In genomic region chr17:68435876-68436842, GRCh38 we compare ENCODE assay signal across 8 cellular contexts. TPM values are rescaled to one million over a fixed set of nuclear protein-coding genes. Genes with fewer than 3 reads are reported as not detected.
DNase-seq lines count a peak whose midpoint lies in the region; ATAC-seq and TF ChIP-seq lines count a peak whose summit lies in the region.

No MANE protein-coding gene starts in this region.

- H3K27me3 ChIP-seq in A673 (replicated peaks; ENCODE audit: insufficient read depth, low read depth, low read length, poor library complexity) (no peaks in the 10 kb centered on the region), esophagus squamous epithelium (no peaks in the 10 kb centered on the region)

- H3K9me3 Mint-ChIP-seq in natural killer cell treated with Interleukin-12 subunit alpha and Interleukin-12 subunit beta and Interleukin-15 and Interleukin-18, amount 100 ng/mL, for 72 hours: no peaks in the 10 kb centered on the region
- no peaks in the 10 kb centered on the region for H3K9me3 Mint-ChIP-seq in stimulated activated naive CD8-positive, alpha-beta T cell treated with anti-CD3 and anti-CD28 coated beads, Interleukin-15, Interleukin-2, amounts not matched to agents 100 ng/mL and 50 ng/mL, for 24 hours

- H3K27ac ChIP-seq in A673 (ENCODE audit: low read depth, low read length, poor library complexity, severe bottlenecking) (no peak overlapping the region), KOPT-K1 (ENCODE audit: low read depth, low read length, poor library complexity, severe bottlenecking) (peak overlapping the region; percentile 75), esophagus squamous epithelium (peak overlapping the region in 2 of 4 donors; percentile 19 to 53)

- CTCF ChIA-PET in A673 (lab: Charles Lee): interaction anchor here (0.6 to 1.4 kb wide), 3 partner anchors 21 to 173 kb away, joined by 3 to 8 read pairs (median 3); partner anchors contain the start of gene WIPI1

- whole genome bisulfite sequencing in esophagus squamous epithelium, 2 donors: 72 to 73% methylated on average over 12 of the region's 20 CpGs

- TF ChIP-seq CTCF in A673 (conservative IDR thresholded peaks at IDR 0.05; ENCODE audit: low read depth, low read length): peak; percentile 93
- TF ChIP-seq CTCF in esophagus squamous epithelium (IDR thresholded peaks at IDR 0.05): peak; percentile 60 to 94 (median 93)

- DNase-seq in A673 (ENCODE audit: low spot score): peak; percentile 80
- peak; percentile 91 for DNase-seq in OCI-M1 (lab: John Stamatoyannopoulos, UW)
- DNase-seq in activated T-cell treated with anti-CD3 and anti-CD28 coated beads for 24 hours (ENCODE audit: low read depth): peak; percentile 79
- DNase-seq in esophagus squamous epithelium (lab: John Stamatoyannopoulos, UW): no peak
- peak; percentile 73 for DNase-seq in natural killer cell treated with Interleukin-12 subunit alpha and Interleukin-12 subunit beta and Interleukin-15 and Interleukin-18, amount 100 ng/mL, for 72 hours (ENCODE audit: low spot score)

- POLR2A ChIA-PET in A673 (lab: Charles Lee; ENCODE audit: low non-redundant PET): no interaction called here

- peak overlapping the region; percentile 84 for H3K4me3 Mint-ChIP-seq in natural killer cell treated with Interleukin-12 subunit alpha and Interleukin-12 subunit beta and Interleukin-15 and Interleukin-18, amount 100 ng/mL, for 72 hours
- H3K4me3 Mint-ChIP-seq in stimulated activated naive CD8-positive, alpha-beta T cell treated with anti-CD3 and anti-CD28 coated beads, Interleukin-15, Interleukin-2, amounts not matched to agents 100 ng/mL and 50 ng/mL, for 24 hours: peak overlapping the region; percentile 62

- peaks cover 11% of the 10 kb centered on the region for H3K36me3 Mint-ChIP-seq in natural killer cell treated with Interleukin-12 subunit alpha and Interleukin-12 subunit beta and Interleukin-15 and Interleukin-18, amount 100 ng/mL, for 72 hours
- H3K36me3 Mint-ChIP-seq in stimulated activated naive CD8-positive, alpha-beta T cell treated with anti-CD3 and anti-CD28 coated beads, Interleukin-15, Interleukin-2, amounts not matched to agents 100 ng/mL and 50 ng/mL, for 24 hours (ENCODE audit: low read depth): peaks cover 3% of the 10 kb centered on the region

- no TSS peak for BruUV-seq in A673 (replicated peaks; lab: Mats Ljungman, UMichigan)

- peak overlapping the region; percentile 90 to 97 for H3K27ac Mint-ChIP-seq in natural killer cell treated with Interleukin-12 subunit alpha and Interleukin-12 subunit beta and Interleukin-15 and Interleukin-18, amount 100 ng/mL, for 72 hours
- peak overlapping the region; percentile 94 for H3K27ac Mint-ChIP-seq in stimulated activated naive CD8-positive, alpha-beta T cell treated with anti-CD3 and anti-CD28 coated beads, Interleukin-15, Interleukin-2, amounts not matched to agents 100 ng/mL and 50 ng/mL, for 24 hours

- no peaks in the 10 kb centered on the region for H3K36me3 ChIP-seq in A673 (ENCODE audit: insufficient read depth, low read length, poor library complexity, severe bottlenecking)
- H3K36me3 ChIP-seq in KOPT-K1 (ENCODE audit: insufficient read depth, low read length): no peaks in the 10 kb centered on the region
- H3K36me3 ChIP-seq in esophagus squamous epithelium: peaks cover 1 to 47% (median 4%) of the 10 kb centered on the region in 3 donors

- H3K4me3 ChIP-seq in A673 (ENCODE audit: low read depth, low read length, poor library complexity, severe bottlenecking): no peak overlapping the region
- H3K4me3 ChIP-seq in esophagus squamous epithelium: no peak overlapping the region

- no peaks in the 10 kb centered on the region for H3K27me3 Mint-ChIP-seq in natural killer cell treated with Interleukin-12 subunit alpha and Interleukin-12 subunit beta and Interleukin-15 and Interleukin-18, amount 100 ng/mL, for 72 hours
- H3K27me3 Mint-ChIP-seq in stimulated activated naive CD8-positive, alpha-beta T cell treated with anti-CD3 and anti-CD28 coated beads, Interleukin-15, Interleukin-2, amounts not matched to agents 100 ng/mL and 50 ng/mL, for 24 hours: no peaks in the 10 kb centered on the region

- H3K4me1 Mint-ChIP-seq in natural killer cell treated with Interleukin-12 subunit alpha and Interleukin-12 subunit beta and Interleukin-15 and Interleukin-18, amount 100 ng/mL, for 72 hours (ENCODE audit: low read depth in 2 of 2): peaks cover 43 to 52% of the 10 kb centered on the region in 2 donors
- H3K4me1 Mint-ChIP-seq in stimulated activated naive CD8-positive, alpha-beta T cell treated with anti-CD3 and anti-CD28 coated beads, Interleukin-15, Interleukin-2, amounts not matched to agents 100 ng/mL and 50 ng/mL, for 24 hours (ENCODE audit: low read depth): peaks cover 61% of the 10 kb centered on the region

- no peak for TF ChIP-seq POLR2A in esophagus squamous epithelium (IDR thresholded peaks at IDR 0.05)

- H3K4me1 ChIP-seq in A673 (ENCODE audit: insufficient read depth, low read length, poor library complexity, severe bottlenecking) (no peaks in the 10 kb centered on the region), esophagus squamous epithelium (peaks cover 13 to 38% (median 14%) of the 10 kb centered on the region in 3 donors)

- ATAC-seq in GM18868 (IDR thresholded peaks at IDR 0.05; ENCODE audit: unreplicated experiment): peak; percentile 47
- peak; percentile 74 to 76 for ATAC-seq in natural killer cell treated with Interleukin-12 subunit alpha and Interleukin-12 subunit beta and Interleukin-15 and Interleukin-18, amount 100 ng/mL, for 72 hours

- H3K9me3 ChIP-seq in A673 (ENCODE audit: low read depth, low read length, poor library complexity, severe bottlenecking) (no peaks in the 10 kb centered on the region), KOPT-K1 (ENCODE audit: insufficient read depth, low read length, poor library complexity, severe bottlenecking) (no peaks in the 10 kb centered on the region), esophagus squamous epithelium (no peaks in the 10 kb centered on the region)

- intact Hi-C loops in A673 (cut with micrococcal nuclease; ENCODE audit: unreplicated experiment) (loop anchor here (2.0 to 5.0 kb wide), 2 partner anchors 84 to 173 kb away; no protein-coding TSS in a partner anchor), esophagus squamous epithelium (cut with DNase I) (no loop called here)

RNA-seq across cellular contexts. Expression of gene WIPI1, which starts 21.1 kb away (rescaled TPM):
- total RNA-seq in A673 (2021): 0.43 and 1.2 TPM in 2 replicates
- total RNA-seq in esophagus squamous epithelium: 10 to 100 TPM; 23.0 to 32.2 (median 25.5) TPM
- total RNA-seq in natural killer cell treated with Interleukin-12 subunit alpha and Interleukin-12 subunit beta and Interleukin-15 and Interleukin-18, amount 100 ng/mL, for 72 hours: 10 to 100 TPM; 26.5 to 39.1 TPM

Comparison
In these comparisons a context has a peak if more than half of its experiments do, and no peak if none do; other contexts are left out.
1. RNA of gene WIPI1, which starts 21.1 kb away (total RNA-seq): 26.5 to 39.1 TPM in natural killer cell treated with Interleukin-12 subunit alpha and Interleukin-12 subunit beta and Interleukin-15 and Interleukin-18, amount 100 ng/mL, for 72 hours and 23.0 to 32.2 TPM in esophagus squamous epithelium; 0.43 to 1.2 TPM in A673; every median in the first group is over 10 times any median in the second.